ENCODE assay signal across 7 cellular contexts in the genomic region with DNA sequence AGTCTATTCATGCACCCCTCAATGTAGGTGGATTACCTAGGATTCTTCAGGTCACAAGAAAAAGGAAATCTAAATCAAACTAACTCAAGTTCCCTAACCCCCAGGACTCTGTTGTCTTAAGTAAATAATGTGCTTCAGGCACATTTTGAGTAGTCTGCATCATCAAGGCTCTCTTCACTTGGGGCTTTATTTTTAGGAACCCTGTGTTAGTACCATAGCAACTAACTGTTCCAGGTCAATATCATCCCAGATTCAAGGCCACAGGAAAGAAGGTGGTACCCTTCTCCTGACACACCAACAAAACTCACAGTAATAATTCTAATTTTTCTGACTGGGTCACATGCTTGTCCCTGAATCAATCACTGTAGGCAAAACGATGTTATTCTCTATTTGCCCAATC.
"Had no signal": no experiment of that assay in that cellular context is flagged by ENCODE, and none has a peak within 500 bp of the region (broad histone marks: within the 10 kb centered on the region; RNA-seq: fewer than 3 reads in every experiment).

No MANE protein-coding gene starts in this region.

- ATAC-seq: HepG2 had no signal

- H3K27ac ChIP-seq: HL-60 had no signal

- H3K36me3 Mint-ChIP-seq: IgD-negative memory B cell had no signal

- H3K27me3 Mint-ChIP-seq: IgD-negative memory B cell had no signal

- H3K27ac Mint-ChIP-seq: IgD-negative memory B cell had no signal

- H3K4me1 Mint-ChIP-seq: IgD-negative memory B cell had no signal

- DNase-seq: GOT3, H7, HCEC 1CT, KBM-7 had no signal

- FAIRE-seq: HepG2 had no signal
